ENCODE assay signal across 8 cellular contexts in genomic region chr5:18745988-18746615, GRCh38.
DNase-seq lines count a peak whose midpoint lies in the region; ATAC-seq and TF ChIP-seq lines count a peak whose summit lies in the region.

No MANE protein-coding gene starts in this region.

- POLR2A ChIA-PET in activated CD4-positive, alpha-beta T cell treated with anti-CD3 and anti-CD28 coated beads for 36 hours (lab: Charles Lee), result interaction anchor here (0.6 to 0.9 kb wide), 2 partner anchors 16 to 33 kb away, joined by 4 to 8 read pairs; no protein-coding TSS in a partner anchor

- H3K36me3 ChIP-seq in neural progenitor cell, result no peaks in the 10 kb centered on the region

- peak; percentile 78 for ATAC-seq in activated CD4-positive, alpha-beta T cell treated with anti-CD3 and anti-CD28 coated beads for 36 hours
- ATAC-seq in HG02763 (IDR thresholded peaks at IDR 0.05; ENCODE audit: unreplicated experiment) (peak; percentile 75), T-helper 17 cell (peak; percentile 84)

- H3K79me2 ChIP-seq in neural progenitor cell (ENCODE audit: low read depth), result no peaks in the 10 kb centered on the region

- peaks cover 19% of the 10 kb centered on the region for H3K36me3 Mint-ChIP-seq in activated CD4-positive, alpha-beta T cell treated with anti-CD3 and anti-CD28 coated beads for 36 hours (ENCODE audit: low read depth)
- H3K36me3 Mint-ChIP-seq in T-helper 17 cell (ENCODE audit: low read depth), result no peaks in the 10 kb centered on the region
- H3K36me3 Mint-ChIP-seq in neural progenitor cell, result no peaks in the 10 kb centered on the region

- H3K4me3 Mint-ChIP-seq in activated CD4-positive, alpha-beta T cell treated with anti-CD3 and anti-CD28 coated beads for 36 hours, result peak overlapping the region; percentile 87
- peak overlapping the region; percentile 93 for H3K4me3 Mint-ChIP-seq in T-helper 17 cell
- no peak overlapping the region for H3K4me3 Mint-ChIP-seq in neural progenitor cell

- H3F3A ChIP-seq in neural progenitor cell (ENCODE audit: low read depth), result no peaks in the 10 kb centered on the region

- H3K27ac Mint-ChIP-seq in activated CD4-positive, alpha-beta T cell treated with anti-CD3 and anti-CD28 coated beads for 36 hours, result peak overlapping the region; percentile 97
- H3K27ac Mint-ChIP-seq in T-helper 17 cell (peak overlapping the region; percentile 98), neural progenitor cell (no peak overlapping the region)

- CTCF ChIA-PET in activated CD4-positive, alpha-beta T cell treated with anti-CD3 and anti-CD28 coated beads for 36 hours (lab: Charles Lee), result interaction anchor here (0.7 to 0.9 kb wide), 2 partner anchors 12 to 52 kb away, joined by 3 to 4 read pairs; no protein-coding TSS in a partner anchor

- intact Hi-C loops in activated CD4-positive, alpha-beta T cell treated with anti-CD3 and anti-CD28 coated beads for 36 hours (cut with DNase I, micrococcal nuclease), result loop anchor here (1.0 to 2.0 kb wide), 2 partner anchors 47 to 48 kb away; no protein-coding TSS in a partner anchor

- H3K27me3 ChIP-seq in neural progenitor cell, result no peaks in the 10 kb centered on the region

- H3K4me2 ChIP-seq in neural progenitor cell, result no peak overlapping the region

- peaks cover 49% of the 10 kb centered on the region for H3K4me1 Mint-ChIP-seq in activated CD4-positive, alpha-beta T cell treated with anti-CD3 and anti-CD28 coated beads for 36 hours
- H3K4me1 Mint-ChIP-seq in T-helper 17 cell, result peaks cover 35% of the 10 kb centered on the region
- H3K4me1 Mint-ChIP-seq in neural progenitor cell, result no peaks in the 10 kb centered on the region

- peak overlapping the region; percentile 34 for H2AFZ ChIP-seq in neural progenitor cell (replicated peaks)

- H3K9me3 ChIP-seq in T-helper 17 cell (ENCODE audit: control insufficient read depth, low read length, poor library complexity, severe bottlenecking), result peaks cover 2% of the 10 kb centered on the region
- no peaks in the 10 kb centered on the region for H3K9me3 ChIP-seq in neural progenitor cell (ENCODE audit: low read depth)

- H3K27ac ChIP-seq in neural progenitor cell, result no peak overlapping the region

- H3K4me1 ChIP-seq in neural progenitor cell, result no peaks in the 10 kb centered on the region

- no peak overlapping the region for H3K9ac ChIP-seq in neural progenitor cell

- TF ChIP-seq CTCF in choroid plexus epithelial cell (conservative IDR thresholded peaks at IDR 0.05; ENCODE audit: low read depth, low read length) (no peak), neural progenitor cell (IDR thresholded peaks at IDR 0.05) (no peak)

- H3K9me3 Mint-ChIP-seq in activated CD4-positive, alpha-beta T cell treated with anti-CD3 and anti-CD28 coated beads for 36 hours (ENCODE audit: low read depth), result peaks cover 10% of the 10 kb centered on the region
- H3K9me3 Mint-ChIP-seq in neural progenitor cell, result peaks cover 14% of the 10 kb centered on the region

- no peaks in the 10 kb centered on the region for H3K27me3 Mint-ChIP-seq in activated CD4-positive, alpha-beta T cell treated with anti-CD3 and anti-CD28 coated beads for 36 hours
- H3K27me3 Mint-ChIP-seq in T-helper 17 cell (no peaks in the 10 kb centered on the region), neural progenitor cell (ENCODE audit: insufficient read depth, low read depth) (no peaks in the 10 kb centered on the region)

- H3K4me3 ChIP-seq in choroid plexus epithelial cell (ENCODE audit: low read depth, low read length), result peak overlapping the region; percentile 29
- H3K4me3 ChIP-seq in neural progenitor cell, result no peak overlapping the region

- no peaks in the 10 kb centered on the region for H4K20me1 ChIP-seq in neural progenitor cell (ENCODE audit: low read depth)

- peak; percentile 55 for DNase-seq in activated CD4-positive, alpha-beta T cell treated with anti-CD3 and anti-CD28 coated beads for 36 hours
- DNase-seq in activated CD4-positive, alpha-beta T cell treated with anti-CD3 and anti-CD28 coated beads for 1 hour, result no peak
- peak; percentile 38 for DNase-seq in NCI-H1092 (lab: John Stamatoyannopoulos, UW)
- DNase-seq in T-helper 17 cell, result no peak
- peak; percentile 4 for DNase-seq in choroid plexus epithelial cell (ENCODE audit: low read depth)
- DNase-seq in neural progenitor cell (ENCODE audit: low spot score), result no peak
- no peak for DNase-seq in cortex of kidney (lab: John Stamatoyannopoulos, UW)

Comparison
In these comparisons a context has a peak if more than half of its experiments do, and no peak if none do; other contexts are left out.
1. DNase-seq: peak in activated CD4-positive, alpha-beta T cell treated with anti-CD3 and anti-CD28 coated beads for 36 hours (single experiment), NCI-H1092 (single experiment) and choroid plexus epithelial cell (single experiment); none in activated CD4-positive, alpha-beta T cell treated with anti-CD3 and anti-CD28 coated beads for 1 hour (single experiment), T-helper 17 cell (0 of 3), neural progenitor cell (single experiment) and cortex of kidney (single experiment).
2. Peak in every context shown above with its lines, with median percentiles within 50 percentile points of each other: ATAC-seq.